ENCODE assay signal across 1 cellular context in the genomic region with DNA sequence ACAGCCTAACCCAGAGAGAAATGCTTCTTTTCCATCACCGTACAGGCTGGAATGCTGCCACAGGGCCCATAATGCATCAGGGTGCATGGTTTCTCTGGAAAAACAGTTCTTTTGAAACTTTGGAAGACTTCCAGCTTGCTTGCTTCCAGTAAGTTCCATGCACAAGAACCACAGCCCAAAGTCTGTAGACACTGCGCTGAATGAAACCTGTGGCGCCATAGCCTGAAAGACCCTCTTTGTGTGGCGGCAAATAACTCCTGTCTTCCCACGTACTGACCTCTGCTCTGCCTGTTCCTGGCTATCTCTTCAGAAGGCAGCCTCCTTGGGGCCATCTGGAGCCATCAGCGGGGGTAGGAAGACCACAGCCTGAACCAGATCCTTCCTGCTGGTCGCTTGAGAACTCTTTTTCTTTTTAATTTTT.
TF ChIP-seq lines count a peak whose summit lies in the region.

No MANE protein-coding gene starts in this region.

TF ChIP-seq in K562, 482 proteins besides CTCF, POLR2A, EP300 and RAD21:
- peak; percentile 62; the same call in 1 of the 2 replicates for TF ChIP-seq TEAD4 (IDR thresholded peaks at IDR 0.05; ENCODE audit: low read length)
- no peak for TF ChIP-seq TEAD4 (CRISPR knock-in tag; IDR thresholded peaks at IDR 0.05; ENCODE audit: borderline replicate concordance)
- TF ChIP-seq ZNF644 (tag; IDR thresholded peaks at IDR 0.05; ENCODE audit: low read depth): no peak
- TF ChIP-seq, protein P1, sequence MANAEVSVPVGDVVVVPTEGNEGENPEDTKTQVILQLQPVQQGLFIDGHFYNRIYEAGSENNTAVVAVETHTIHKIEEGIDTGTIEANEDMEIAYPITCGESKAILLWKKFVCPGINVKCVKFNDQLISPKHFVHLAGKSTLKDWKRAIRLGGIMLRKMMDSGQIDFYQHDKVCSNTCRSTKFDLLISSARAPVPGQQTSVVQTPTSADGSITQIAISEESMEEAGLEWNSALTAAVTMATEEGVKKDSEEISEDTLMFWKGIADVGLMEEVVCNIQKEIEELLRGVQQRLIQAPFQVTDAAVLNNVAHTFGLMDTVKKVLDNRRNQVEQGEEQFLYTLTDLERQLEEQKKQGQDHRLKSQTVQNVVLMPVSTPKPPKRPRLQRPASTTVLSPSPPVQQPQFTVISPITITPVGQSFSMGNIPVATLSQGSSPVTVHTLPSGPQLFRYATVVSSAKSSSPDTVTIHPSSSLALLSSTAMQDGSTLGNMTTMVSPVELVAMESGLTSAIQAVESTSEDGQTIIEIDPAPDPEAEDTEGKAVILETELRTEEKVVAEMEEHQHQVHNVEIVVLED (CRISPR knock-in tag; IDR thresholded peaks at IDR 0.05): no peak
- peak; percentile 51 for TF ChIP-seq CBFA2T2 (conservative IDR thresholded peaks at IDR 0.05)
- peak; percentile 54 for TF ChIP-seq TBP (optimal IDR thresholded peaks at IDR 0.05; ENCODE audit: low read depth, low read length)
- TF ChIP-seq, protein P2, sequence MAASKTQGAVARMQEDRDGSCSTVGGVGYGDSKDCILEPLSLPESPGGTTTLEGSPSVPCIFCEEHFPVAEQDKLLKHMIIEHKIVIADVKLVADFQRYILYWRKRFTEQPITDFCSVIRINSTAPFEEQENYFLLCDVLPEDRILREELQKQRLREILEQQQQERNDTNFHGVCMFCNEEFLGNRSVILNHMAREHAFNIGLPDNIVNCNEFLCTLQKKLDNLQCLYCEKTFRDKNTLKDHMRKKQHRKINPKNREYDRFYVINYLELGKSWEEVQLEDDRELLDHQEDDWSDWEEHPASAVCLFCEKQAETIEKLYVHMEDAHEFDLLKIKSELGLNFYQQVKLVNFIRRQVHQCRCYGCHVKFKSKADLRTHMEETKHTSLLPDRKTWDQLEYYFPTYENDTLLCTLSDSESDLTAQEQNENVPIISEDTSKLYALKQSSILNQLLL (CRISPR knock-in tag; IDR thresholded peaks at IDR 0.05; ENCODE audit: borderline replicate concordance): no peak
- TF ChIP-seq RB1 (IDR thresholded peaks at IDR 0.05; ENCODE audit: low read depth): 0 out of 2 replicates have a peak, but pooled peaks have one; percentile 29
- peak; percentile 62; the same call in 1 of the 2 replicates for TF ChIP-seq ZBTB7A (IDR thresholded peaks at IDR 0.05; ENCODE audit: borderline replicate concordance, control insufficient read depth, low read depth, low read length)
- no peak for TF ChIP-seq TEAD1 (CRISPR knock-in tag; IDR thresholded peaks at IDR 0.05)
- no peak for TF ChIP-seq ZNF324 (CRISPR knock-in tag; IDR thresholded peaks at IDR 0.05)
- TF ChIP-seq TCF3 (CRISPR knock-in tag; IDR thresholded peaks at IDR 0.05): peak; percentile 32
- TF ChIP-seq SMARCA4 (IDR thresholded peaks at IDR 0.05): no peak
- no peak for TF ChIP-seq POLR2H (tag; IDR thresholded peaks at IDR 0.05; ENCODE audit: low read depth)
- TF ChIP-seq BRCA1 (IDR thresholded peaks at IDR 0.05): no peak
- no peak for TF ChIP-seq BRCA1 (CRISPR knock-in tag; IDR thresholded peaks at IDR 0.05)
- TF ChIP-seq, protein P3, sequence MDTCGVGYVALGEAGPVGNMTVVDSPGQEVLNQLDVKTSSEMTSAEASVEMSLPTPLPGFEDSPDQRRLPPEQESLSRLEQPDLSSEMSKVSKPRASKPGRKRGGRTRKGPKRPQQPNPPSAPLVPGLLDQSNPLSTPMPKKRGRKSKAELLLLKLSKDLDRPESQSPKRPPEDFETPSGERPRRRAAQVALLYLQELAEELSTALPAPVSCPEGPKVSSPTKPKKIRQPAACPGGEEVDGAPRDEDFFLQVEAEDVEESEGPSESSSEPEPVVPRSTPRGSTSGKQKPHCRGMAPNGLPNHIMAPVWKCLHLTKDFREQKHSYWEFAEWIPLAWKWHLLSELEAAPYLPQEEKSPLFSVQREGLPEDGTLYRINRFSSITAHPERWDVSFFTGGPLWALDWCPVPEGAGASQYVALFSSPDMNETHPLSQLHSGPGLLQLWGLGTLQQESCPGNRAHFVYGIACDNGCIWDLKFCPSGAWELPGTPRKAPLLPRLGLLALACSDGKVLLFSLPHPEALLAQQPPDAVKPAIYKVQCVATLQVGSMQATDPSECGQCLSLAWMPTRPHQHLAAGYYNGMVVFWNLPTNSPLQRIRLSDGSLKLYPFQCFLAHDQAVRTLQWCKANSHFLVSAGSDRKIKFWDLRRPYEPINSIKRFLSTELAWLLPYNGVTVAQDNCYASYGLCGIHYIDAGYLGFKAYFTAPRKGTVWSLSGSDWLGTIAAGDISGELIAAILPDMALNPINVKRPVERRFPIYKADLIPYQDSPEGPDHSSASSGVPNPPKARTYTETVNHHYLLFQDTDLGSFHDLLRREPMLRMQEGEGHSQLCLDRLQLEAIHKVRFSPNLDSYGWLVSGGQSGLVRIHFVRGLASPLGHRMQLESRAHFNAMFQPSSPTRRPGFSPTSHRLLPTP (IDR thresholded peaks at IDR 0.05; ENCODE audit: borderline replicate concordance, extremely low read depth, insufficient read length): no peak
- no peak for TF ChIP-seq TCF7 (IDR thresholded peaks at IDR 0.05; ENCODE audit: borderline replicate concordance)
- TF ChIP-seq, protein P4, sequence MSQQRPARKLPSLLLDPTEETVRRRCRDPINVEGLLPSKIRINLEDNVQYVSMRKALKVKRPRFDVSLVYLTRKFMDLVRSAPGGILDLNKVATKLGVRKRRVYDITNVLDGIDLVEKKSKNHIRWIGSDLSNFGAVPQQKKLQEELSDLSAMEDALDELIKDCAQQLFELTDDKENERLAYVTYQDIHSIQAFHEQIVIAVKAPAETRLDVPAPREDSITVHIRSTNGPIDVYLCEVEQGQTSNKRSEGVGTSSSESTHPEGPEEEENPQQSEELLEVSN (IDR thresholded peaks at IDR 0.05; ENCODE audit: borderline replicate concordance in 1 of 2, extremely low read depth in 1 of 2, insufficient read depth in 1 of 2, insufficient read length in 1 of 2, low read depth in 1 of 2, low read length in 1 of 2, poor library complexity in 1 of 2, severe bottlenecking in 1 of 2): peak in 1 of 2 experiments; percentile 12
- TF ChIP-seq SMAD1 (IDR thresholded peaks at IDR 0.05; ENCODE audit: low read depth, low read length, partially characterized antibody): no peak
- peak; percentile 58 for TF ChIP-seq EGR1 (conservative IDR thresholded peaks at IDR 0.05)
- no peak for TF ChIP-seq KAT2B (IDR thresholded peaks at IDR 0.05; ENCODE audit: low read depth, low read length)
- TF ChIP-seq, protein P5, sequence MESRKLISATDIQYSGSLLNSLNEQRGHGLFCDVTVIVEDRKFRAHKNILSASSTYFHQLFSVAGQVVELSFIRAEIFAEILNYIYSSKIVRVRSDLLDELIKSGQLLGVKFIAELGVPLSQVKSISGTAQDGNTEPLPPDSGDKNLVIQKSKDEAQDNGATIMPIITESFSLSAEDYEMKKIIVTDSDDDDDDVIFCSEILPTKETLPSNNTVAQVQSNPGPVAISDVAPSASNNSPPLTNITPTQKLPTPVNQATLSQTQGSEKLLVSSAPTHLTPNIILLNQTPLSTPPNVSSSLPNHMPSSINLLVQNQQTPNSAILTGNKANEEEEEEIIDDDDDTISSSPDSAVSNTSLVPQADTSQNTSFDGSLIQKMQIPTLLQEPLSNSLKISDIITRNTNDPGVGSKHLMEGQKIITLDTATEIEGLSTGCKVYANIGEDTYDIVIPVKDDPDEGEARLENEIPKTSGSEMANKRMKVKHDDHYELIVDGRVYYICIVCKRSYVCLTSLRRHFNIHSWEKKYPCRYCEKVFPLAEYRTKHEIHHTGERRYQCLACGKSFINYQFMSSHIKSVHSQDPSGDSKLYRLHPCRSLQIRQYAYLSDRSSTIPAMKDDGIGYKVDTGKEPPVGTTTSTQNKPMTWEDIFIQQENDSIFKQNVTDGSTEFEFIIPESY (CRISPR knock-in tag; IDR thresholded peaks at IDR 0.05): peak; percentile 72; the same call in 1 of the 2 replicates
- TF ChIP-seq POLR2AphosphoS5 (IDR thresholded peaks at IDR 0.05; ENCODE audit: control insufficient read depth, insufficient read depth, low read depth, low read length): peak; percentile 74
- TF ChIP-seq IRF2 (CRISPR knock-in tag; IDR thresholded peaks at IDR 0.05): no peak
- no peak for TF ChIP-seq BDP1 (IDR thresholded peaks at IDR 0.05; ENCODE audit: insufficient read depth, insufficient read length)
- no peak for TF ChIP-seq BRD9 (IDR thresholded peaks at IDR 0.05; ENCODE audit: low read depth, partially characterized antibody)
- no peak for TF ChIP-seq KLF13 (tag; IDR thresholded peaks at IDR 0.05; ENCODE audit: borderline replicate concordance, low read depth)
- TF ChIP-seq, protein P6, sequence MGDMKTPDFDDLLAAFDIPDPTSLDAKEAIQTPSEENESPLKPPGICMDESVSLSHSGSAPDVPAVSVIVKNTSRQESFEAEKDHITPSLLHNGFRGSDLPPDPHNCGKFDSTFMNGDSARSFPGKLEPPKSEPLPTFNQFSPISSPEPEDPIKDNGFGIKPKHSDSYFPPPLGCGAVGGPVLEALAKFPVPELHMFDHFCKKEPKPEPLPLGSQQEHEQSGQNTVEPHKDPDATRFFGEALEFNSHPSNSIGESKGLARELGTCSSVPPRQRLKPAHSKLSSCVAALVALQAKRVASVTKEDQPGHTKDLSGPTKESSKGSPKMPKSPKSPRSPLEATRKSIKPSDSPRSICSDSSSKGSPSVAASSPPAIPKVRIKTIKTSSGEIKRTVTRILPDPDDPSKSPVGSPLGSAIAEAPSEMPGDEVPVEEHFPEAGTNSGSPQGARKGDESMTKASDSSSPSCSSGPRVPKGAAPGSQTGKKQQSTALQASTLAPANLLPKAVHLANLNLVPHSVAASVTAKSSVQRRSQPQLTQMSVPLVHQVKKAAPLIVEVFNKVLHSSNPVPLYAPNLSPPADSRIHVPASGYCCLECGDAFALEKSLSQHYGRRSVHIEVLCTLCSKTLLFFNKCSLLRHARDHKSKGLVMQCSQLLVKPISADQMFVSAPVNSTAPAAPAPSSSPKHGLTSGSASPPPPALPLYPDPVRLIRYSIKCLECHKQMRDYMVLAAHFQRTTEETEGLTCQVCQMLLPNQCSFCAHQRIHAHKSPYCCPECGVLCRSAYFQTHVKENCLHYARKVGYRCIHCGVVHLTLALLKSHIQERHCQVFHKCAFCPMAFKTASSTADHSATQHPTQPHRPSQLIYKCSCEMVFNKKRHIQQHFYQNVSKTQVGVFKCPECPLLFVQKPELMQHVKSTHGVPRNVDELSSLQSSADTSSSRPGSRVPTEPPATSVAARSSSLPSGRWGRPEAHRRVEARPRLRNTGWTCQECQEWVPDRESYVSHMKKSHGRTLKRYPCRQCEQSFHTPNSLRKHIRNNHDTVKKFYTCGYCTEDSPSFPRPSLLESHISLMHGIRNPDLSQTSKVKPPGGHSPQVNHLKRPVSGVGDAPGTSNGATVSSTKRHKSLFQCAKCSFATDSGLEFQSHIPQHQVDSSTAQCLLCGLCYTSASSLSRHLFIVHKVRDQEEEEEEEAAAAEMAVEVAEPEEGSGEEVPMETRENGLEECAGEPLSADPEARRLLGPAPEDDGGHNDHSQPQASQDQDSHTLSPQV (IDR thresholded peaks at IDR 0.05): 0 out of 2 replicates have a peak, but pooled peaks have one; percentile 58
- 0 out of 2 replicates have a peak, but pooled peaks have one; percentile 20 for TF ChIP-seq MECOM (CRISPR knock-in tag; IDR thresholded peaks at IDR 0.05)
- no peak for TF ChIP-seq ZNF274 (IDR thresholded peaks at IDR 0.05; ENCODE audit: borderline replicate concordance, low read depth, low read length)
- no peak for TF ChIP-seq COPS2 (conservative IDR thresholded peaks at IDR 0.05)
- peak; percentile 65 for TF ChIP-seq NFIC (IDR thresholded peaks at IDR 0.05)
- no peak for TF ChIP-seq TEAD2 (tag; IDR thresholded peaks at IDR 0.05)
- TF ChIP-seq, protein P7, sequence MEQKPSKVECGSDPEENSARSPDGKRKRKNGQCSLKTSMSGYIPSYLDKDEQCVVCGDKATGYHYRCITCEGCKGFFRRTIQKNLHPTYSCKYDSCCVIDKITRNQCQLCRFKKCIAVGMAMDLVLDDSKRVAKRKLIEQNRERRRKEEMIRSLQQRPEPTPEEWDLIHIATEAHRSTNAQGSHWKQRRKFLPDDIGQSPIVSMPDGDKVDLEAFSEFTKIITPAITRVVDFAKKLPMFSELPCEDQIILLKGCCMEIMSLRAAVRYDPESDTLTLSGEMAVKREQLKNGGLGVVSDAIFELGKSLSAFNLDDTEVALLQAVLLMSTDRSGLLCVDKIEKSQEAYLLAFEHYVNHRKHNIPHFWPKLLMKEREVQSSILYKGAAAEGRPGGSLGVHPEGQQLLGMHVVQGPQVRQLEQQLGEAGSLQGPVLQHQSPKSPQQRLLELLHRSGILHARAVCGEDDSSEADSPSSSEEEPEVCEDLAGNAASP (IDR thresholded peaks at IDR 0.05): no peak
- TF ChIP-seq IFI16 (CRISPR knock-in tag; IDR thresholded peaks at IDR 0.05): no peak
- TF ChIP-seq, protein P8, sequence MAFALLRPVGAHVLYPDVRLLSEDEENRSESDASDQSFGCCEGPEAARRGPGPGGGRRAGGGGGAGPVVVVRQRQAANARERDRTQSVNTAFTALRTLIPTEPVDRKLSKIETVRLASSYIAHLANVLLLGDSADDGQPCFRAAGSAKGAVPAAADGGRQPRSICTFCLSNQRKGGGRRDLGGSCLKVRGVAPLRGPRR (CRISPR knock-in tag; IDR thresholded peaks at IDR 0.05): no peak
- TF ChIP-seq XRCC5 (IDR thresholded peaks at IDR 0.05; ENCODE audit: low read depth, low read length): no peak
- no peak for TF ChIP-seq DDX20 (tag; IDR thresholded peaks at IDR 0.05; ENCODE audit: low read depth)
- TF ChIP-seq HDAC2 (IDR thresholded peaks at IDR 0.05): no peak
- peak; percentile 71 for TF ChIP-seq CBFA2T3 (IDR thresholded peaks at IDR 0.05)
- TF ChIP-seq GATA2 (CRISPR knock-in tag; IDR thresholded peaks at IDR 0.05): 0 out of 2 replicates have a peak, but pooled peaks have one; percentile 18
- TF ChIP-seq, protein P9, sequence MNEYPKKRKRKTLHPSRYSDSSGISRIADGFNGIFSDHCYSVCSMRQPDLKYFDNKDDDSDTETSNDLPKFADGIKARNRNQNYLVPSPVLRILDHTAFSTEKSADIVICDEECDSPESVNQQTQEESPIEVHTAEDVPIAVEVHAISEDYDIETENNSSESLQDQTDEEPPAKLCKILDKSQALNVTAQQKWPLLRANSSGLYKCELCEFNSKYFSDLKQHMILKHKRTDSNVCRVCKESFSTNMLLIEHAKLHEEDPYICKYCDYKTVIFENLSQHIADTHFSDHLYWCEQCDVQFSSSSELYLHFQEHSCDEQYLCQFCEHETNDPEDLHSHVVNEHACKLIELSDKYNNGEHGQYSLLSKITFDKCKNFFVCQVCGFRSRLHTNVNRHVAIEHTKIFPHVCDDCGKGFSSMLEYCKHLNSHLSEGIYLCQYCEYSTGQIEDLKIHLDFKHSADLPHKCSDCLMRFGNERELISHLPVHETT (CRISPR knock-in tag; conservative IDR thresholded peaks at IDR 0.05 in 1 of 2, IDR thresholded peaks at IDR 0.05 in 1 of 2): no peak
- TF ChIP-seq PHB (CRISPR knock-in tag; IDR thresholded peaks at IDR 0.05): no peak
- TF ChIP-seq NCOA1 (IDR thresholded peaks at IDR 0.05; ENCODE audit: low read depth): no peak
TF ChIP-seq in K562: peak in this region for 15.
